ENCODE assay signal across 27 cellular contexts in genomic region chr12:127247937-127248336, GRCh38.
"Had no signal": no experiment of that assay in that cellular context is flagged by ENCODE, and none has a peak within 500 bp of the region (broad histone marks: within the 10 kb centered on the region; RNA-seq: fewer than 3 reads in every experiment).

No MANE protein-coding gene starts in this region.

- H3K27ac Mint-ChIP-seq: dendritic cell treated with granulocyte-macrophage colony-stimulating factor and Interleukin-4, amounts not matched to agents 40 ng/mL and 50 ng/mL, for 4 days; effector memory CD8-positive, alpha-beta T cell; endodermal cell had no signal

- H3K4me3 ChIP-seq: colonic mucosa, coronary artery, dorsolateral prefrontal cortex, esophagus muscularis mucosa, esophagus squamous epithelium, gastrocnemius medialis, gastroesophageal sphincter, heart left ventricle, heart right ventricle had no signal

- H3K4me1 ChIP-seq: colonic mucosa, esophagus muscularis mucosa, esophagus squamous epithelium, foreskin keratinocyte, gastrocnemius medialis, gastroesophageal sphincter, heart left ventricle, heart right ventricle had no signal

- H3K27me3 ChIP-seq: colonic mucosa, esophagus muscularis mucosa, esophagus squamous epithelium, foreskin keratinocyte, gastrocnemius medialis had no signal

- ATAC-seq: effector memory CD8-positive, alpha-beta T cell; esophagus mucosa; foreskin keratinocyte; gastrocnemius medialis; gastroesophageal sphincter; heart left ventricle; heart right ventricle had no signal

- H3K4me3 Mint-ChIP-seq: dendritic cell treated with granulocyte-macrophage colony-stimulating factor and Interleukin-4, amounts not matched to agents 40 ng/mL and 50 ng/mL, for 4 days; effector memory CD8-positive, alpha-beta T cell; endodermal cell had no signal

- H3K36me3 ChIP-seq: colonic mucosa, esophagus muscularis mucosa, esophagus squamous epithelium, gastrocnemius medialis, gastroesophageal sphincter, heart left ventricle, heart right ventricle had no signal

- H3K27ac ChIP-seq: colonic mucosa, coronary artery, dorsolateral prefrontal cortex, epithelial cell of prostate, esophagus muscularis mucosa, esophagus squamous epithelium, foreskin keratinocyte, gastrocnemius medialis, gastroesophageal sphincter, heart left ventricle, heart right ventricle had no signal

- FAIRE-seq: colon, endothelial cell of umbilical vein had no signal

- H3K9me3 Mint-ChIP-seq: effector memory CD8-positive, alpha-beta T cell; endodermal cell had no signal

- H3K9me3 ChIP-seq: colonic mucosa, esophagus muscularis mucosa, esophagus squamous epithelium, gastrocnemius medialis, gastroesophageal sphincter, heart left ventricle, heart right ventricle had no signal

- H3K4me1 Mint-ChIP-seq: endodermal cell had no signal

- DNase-seq: colonic mucosa; cortex of kidney; dermis blood vessel endothelial cell; dorsolateral prefrontal cortex; effector CD4-positive, alpha-beta T cell; effector CD8-positive, alpha-beta T cell; effector memory CD4-positive, alpha-beta T cell; effector memory CD8-positive, alpha-beta T cell; endodermal cell; erythroblast; esophagus squamous epithelium; foreskin fibroblast; foreskin keratinocyte; foreskin melanocyte; gastrocnemius medialis; glutamatergic neuron; head of caudate nucleus; heart left ventricle; heart right ventricle had no signal
